In genomic region chr17:19723967-19724366, GRCh38 we compare ENCODE assay signal across 13 cellular contexts. TPM values are rescaled to one million over a fixed set of nuclear protein-coding genes. Genes with fewer than 3 reads are reported as not detected.
DNase-seq lines count a peak whose midpoint lies in the region; ATAC-seq and TF ChIP-seq lines count a peak whose summit lies in the region.
"Had no signal": no experiment of that assay in that cellular context is flagged by ENCODE, and none has a peak within 500 bp of the region (broad histone marks: within the 10 kb centered on the region; RNA-seq: fewer than 3 reads in every experiment).

No MANE protein-coding gene starts in this region.

- no TSS peak for BruUV-seq in IMR-90 (replicated peaks; lab: Mats Ljungman, UMichigan)

- H3K27ac Mint-ChIP-seq in CD14-positive monocyte = peak overlapping the region; percentile 85 to 94 (median 88)
- peak overlapping the region; percentile 87 for H3K27ac Mint-ChIP-seq in dendritic cell treated with granulocyte-macrophage colony-stimulating factor and Interleukin-4, amounts not matched to agents 40 ng/mL and 50 ng/mL, for 4 days
- no peak overlapping the region for H3K27ac Mint-ChIP-seq in osteocyte (ENCODE audit: unreplicated experiment)
- H3K27ac Mint-ChIP-seq: activated CD4-positive, alpha-beta T cell treated with anti-CD3 and anti-CD28 coated beads for 36 hours had no signal

- peaks cover 2% of the 10 kb centered on the region; the same call in 1 of the 2 replicates for H3K9me3 ChIP-seq in IMR-90 (ENCODE audit: control insufficient read depth, insufficient read depth, low read length)
- H3K9me3 ChIP-seq in gastroesophageal sphincter = no peaks in the 10 kb centered on the region

- no peak overlapping the region for H3K9ac ChIP-seq in IMR-90 (ENCODE audit: low read depth, low read length)

- H4K8ac ChIP-seq in IMR-90 (ENCODE audit: low read depth in 2 of 2, low read length in 2 of 2) = no peak overlapping the region

- TF ChIP-seq CTCF in CD14-positive monocyte (IDR thresholded peaks at IDR 0.05) (no peak), IMR-90 (conservative IDR thresholded peaks at IDR 0.05; ENCODE audit: low read depth, low read length) (no peak), osteocyte (IDR thresholded peaks at IDR 0.05) (no peak), gastroesophageal sphincter (IDR thresholded peaks at IDR 0.05) (no peak)

- H3K9me1 ChIP-seq in IMR-90 (ENCODE audit: insufficient read depth, low read length) = 0 out of 2 replicates have a peak, but pooled peaks cover 4% of the 10 kb centered on the region

- no peak for TF ChIP-seq RAD21 in IMR-90 (IDR thresholded peaks at IDR 0.05; ENCODE audit: low read length)

- H3K4me3 Mint-ChIP-seq in CD14-positive monocyte = peak overlapping the region in 1 of 2 donors; percentile 49
- H3K4me3 Mint-ChIP-seq in dendritic cell treated with granulocyte-macrophage colony-stimulating factor and Interleukin-4, amounts not matched to agents 40 ng/mL and 50 ng/mL, for 4 days = peak overlapping the region; percentile 23
- no peak overlapping the region for H3K4me3 Mint-ChIP-seq in osteocyte (ENCODE audit: unreplicated experiment)
- H3K4me3 Mint-ChIP-seq: activated CD4-positive, alpha-beta T cell treated with anti-CD3 and anti-CD28 coated beads for 36 hours had no signal

- H4K5ac ChIP-seq in IMR-90 (ENCODE audit: low read depth, low read length) = no peak overlapping the region

- no peak overlapping the region for H3K14ac ChIP-seq in IMR-90 (replicated peaks; ENCODE audit: low read depth, low read length)

- H3K23ac ChIP-seq in IMR-90 (ENCODE audit: low read depth, low read length) = no peak overlapping the region

- POLR2A ChIA-PET in IMR-90 (lab: Charles Lee; ENCODE audit: unreplicated experiment) = no interaction called here

- ATAC-seq in IMR-90 (ENCODE audit: low read depth) (no peak), GM21786 (IDR thresholded peaks at IDR 0.05; ENCODE audit: unreplicated experiment) (no peak), gastroesophageal sphincter (no peak)
- ATAC-seq: SK-N-SH treated with all-trans-retinoic acid at 6 μM for 48 hours had no signal

- no peak overlapping the region for H2BK5ac ChIP-seq in IMR-90 (ENCODE audit: low read depth, low read length, poor library complexity, severe bottlenecking)

- no peaks in the 10 kb centered on the region for H3K79me1 ChIP-seq in IMR-90 (ENCODE audit: low read depth in 1 of 2, low read length in 2 of 2)

- H3K4me1 ChIP-seq in IMR-90 (ENCODE audit: control insufficient read depth, insufficient read depth, low read length) = peaks cover 11% of the 10 kb centered on the region; the same call in 1 of the 2 replicates
- H3K4me1 ChIP-seq in gastroesophageal sphincter = peaks cover 4 to 51% (median 28%) of the 10 kb centered on the region in 3 donors

- peak overlapping the region; percentile 10 for H2AFZ ChIP-seq in IMR-90 (replicated peaks; ENCODE audit: low read length, poor library complexity)

- no peak for TF ChIP-seq EP300 in gastroesophageal sphincter (IDR thresholded peaks at IDR 0.05)

- H3K27me3 ChIP-seq in IMR-90 (ENCODE audit: control insufficient read depth, insufficient read depth, low read length) (peaks cover 15% of the 10 kb centered on the region; the same call in 1 of the 2 replicates), gastroesophageal sphincter (no peaks in the 10 kb centered on the region)

- H3K36me3 ChIP-seq in IMR-90 (ENCODE audit: control insufficient read depth, insufficient read depth, low read length) (no peaks in the 10 kb centered on the region), gastroesophageal sphincter (no peaks in the 10 kb centered on the region)

- no peak overlapping the region for H2BK120ac ChIP-seq in IMR-90 (ENCODE audit: low read depth, low read length)

- no peak overlapping the region for H3K4me2 ChIP-seq in IMR-90 (ENCODE audit: low read depth, low read length)

- intact Hi-C loops in CD14-positive monocyte (cut with micrococcal nuclease) = loop anchor here in 1 of 2 donors (10.0 kb wide), 1 partner anchor 79 kb away; the partner anchor contains the start of gene ALDH3A2
- intact Hi-C loops in IMR-90 (cut with micrococcal nuclease) = no loop called here
- intact Hi-C loops in dendritic cell treated with granulocyte-macrophage colony-stimulating factor and Interleukin-4, amounts not matched to agents 40 ng/mL and 50 ng/mL, for 4 days (cut with micrococcal nuclease) = no loop called here

- H3K27me3 Mint-ChIP-seq in CD14-positive monocyte (ENCODE audit: low read depth in 3 of 3) = peaks cover 0 to 5% (median 0%) of the 10 kb centered on the region in 3 donors
- H3K27me3 Mint-ChIP-seq in dendritic cell treated with granulocyte-macrophage colony-stimulating factor and Interleukin-4, amounts not matched to agents 40 ng/mL and 50 ng/mL, for 4 days = peaks cover 4% of the 10 kb centered on the region
- H3K27me3 Mint-ChIP-seq in osteocyte (ENCODE audit: unreplicated experiment) = no peaks in the 10 kb centered on the region
- H3K27me3 Mint-ChIP-seq: activated CD4-positive, alpha-beta T cell treated with anti-CD3 and anti-CD28 coated beads for 36 hours had no signal

- no peak overlapping the region for H2AK5ac ChIP-seq in IMR-90 (ENCODE audit: low read depth, low read length)

- peak; percentile 41 for DNase-seq in CD14-positive monocyte (ENCODE audit: low spot score)
- no peak for DNase-seq in IMR-90
- peak; percentile 83 for DNase-seq in osteocyte (ENCODE audit: extremely low spot score, unreplicated experiment)
- no peak for DNase-seq in NCI-H82 treated with DMSO at 0.1 percent for 48 hours (lab: John Stamatoyannopoulos, UW; ENCODE audit: unreplicated experiment)
- DNase-seq in DMS79 (lab: John Stamatoyannopoulos, UW) = no peak
- DNase-seq: NCI-H526 treated with DMSO at 0.1 percent for 48 hours had no signal

- H3K9me3 Mint-ChIP-seq in CD14-positive monocyte = peaks cover 0 to 1% (median 0%) of the 10 kb centered on the region in 7 donors
- no peaks in the 10 kb centered on the region for H3K9me3 Mint-ChIP-seq in dendritic cell treated with granulocyte-macrophage colony-stimulating factor and Interleukin-4, amounts not matched to agents 40 ng/mL and 50 ng/mL, for 4 days
- no peaks in the 10 kb centered on the region for H3K9me3 Mint-ChIP-seq in osteocyte (ENCODE audit: unreplicated experiment)

- CTCF ChIA-PET in IMR-90 (lab: Yijun Ruan, JAX) = no interaction called here

- H2AK9ac ChIP-seq in IMR-90 (replicated peaks; ENCODE audit: low read depth, low read length, poor library complexity) = no peak overlapping the region

- no peak overlapping the region for H3K18ac ChIP-seq in IMR-90 (ENCODE audit: low read depth, low read length)

- in situ Hi-C loops in IMR-90 (cut with MboI; ENCODE audit: low sequenced_read_pairs) = no loop called here

- H3K36me3 Mint-ChIP-seq in CD14-positive monocyte = peaks cover 0 to 6% of the 10 kb centered on the region in 2 donors
- H3K36me3 Mint-ChIP-seq in dendritic cell treated with granulocyte-macrophage colony-stimulating factor and Interleukin-4, amounts not matched to agents 40 ng/mL and 50 ng/mL, for 4 days (ENCODE audit: low read depth) = no peaks in the 10 kb centered on the region
- H3K36me3 Mint-ChIP-seq in osteocyte (ENCODE audit: unreplicated experiment) = no peaks in the 10 kb centered on the region

- TF ChIP-seq POLR2A in IMR-90 (IDR thresholded peaks at IDR 0.05; ENCODE audit: low read depth, low read length) (no peak), gastroesophageal sphincter (IDR thresholded peaks at IDR 0.05) (no peak)

- H3K4me3 ChIP-seq in IMR-90 (ENCODE audit: insufficient read depth, low read depth, low read length) = no peak overlapping the region
- H3K4me3 ChIP-seq in gastroesophageal sphincter = peak overlapping the region in 1 of 2 donors; percentile 45

- no peak overlapping the region for H3K56ac ChIP-seq in IMR-90 (ENCODE audit: extremely low read depth, insufficient read depth, low read length)

- H3K4me1 Mint-ChIP-seq in CD14-positive monocyte = peaks cover 42% of the 10 kb centered on the region
- H3K4me1 Mint-ChIP-seq in dendritic cell treated with granulocyte-macrophage colony-stimulating factor and Interleukin-4, amounts not matched to agents 40 ng/mL and 50 ng/mL, for 4 days (ENCODE audit: low read depth) = peaks cover 54% of the 10 kb centered on the region
- peaks cover 52% of the 10 kb centered on the region for H3K4me1 Mint-ChIP-seq in osteocyte (ENCODE audit: unreplicated experiment)

- no peak overlapping the region for H4K91ac ChIP-seq in IMR-90 (ENCODE audit: insufficient read depth, low read depth, low read length)

- dilution Hi-C loops in IMR-90 (cut with HindIII; ENCODE audit: low sequenced_read_pairs, unreplicated experiment) = no loop called here

- H3K27ac ChIP-seq in IMR-90 (ENCODE audit: insufficient read depth, low read length) (no peak overlapping the region), gastroesophageal sphincter (peak overlapping the region in 2 of 4 donors; percentile 60 to 74)

- no peaks in the 10 kb centered on the region for H4K20me1 ChIP-seq in IMR-90 (ENCODE audit: insufficient read depth, low read length)

- no CpG with 5 or more reads among the region's 1 CpG for WGBS in IMR-90 (ENCODE audit: extremely low coverage in 2 of 2, insufficient read length in 1 of 2), 2 experiments
- no CpG with 5 or more reads among the region's 1 CpG for WGBS in gastroesophageal sphincter (ENCODE audit: low coverage in 1 of 2), 2 donors

- no peak overlapping the region for H2BK20ac ChIP-seq in IMR-90 (ENCODE audit: low read depth, low read length)

- no peak overlapping the region for H2BK15ac ChIP-seq in IMR-90 (ENCODE audit: low read depth, low read length)

- no peak overlapping the region for H3K4ac ChIP-seq in IMR-90 (ENCODE audit: low read depth, low read length)

TF ChIP-seq in IMR-90, 13 proteins besides CTCF, POLR2A, EP300 and RAD21 (continues in another document):
- TF ChIP-seq MAZ (IDR thresholded peaks at IDR 0.05; ENCODE audit: borderline replicate concordance, low read depth, low read length) = no peak
- TF ChIP-seq SMC3 (IDR thresholded peaks at IDR 0.05; ENCODE audit: low read depth, low read length) = no peak
- TF ChIP-seq FOS (IDR thresholded peaks at IDR 0.05; ENCODE audit: low read depth, low read length) = no peak
- no peak for TF ChIP-seq RFX5 (IDR thresholded peaks at IDR 0.05; ENCODE audit: low read depth, low read length)
- TF ChIP-seq CEBPB (IDR thresholded peaks at IDR 0.05; ENCODE audit: low read depth, low read length) = no peak
- TF ChIP-seq NFE2L2 (IDR thresholded peaks at IDR 0.05; ENCODE audit: low read depth, low read length) = no peak

RNA-seq across cellular contexts. Expression of gene SLC47A2, which starts 7.6 kb away (rescaled TPM):
- polyA plus RNA-seq in CD14-positive monocyte = not detected
- not detected in 2 replicates for total RNA-seq in IMR-90 (2012; rRNA removed)
- polyA plus RNA-seq in IMR-90 (2012; rRNA removed) = not detected in 2 replicates
- not detected in 2 replicates for polyA plus RNA-seq in IMR-90 (2012; cell fraction: cytosol; rRNA removed)
- polyA plus RNA-seq in IMR-90 (2012; cell fraction: nucleus; rRNA removed; ENCODE audit: low replicate concordance) = not detected in 2 replicates
- 0.16 and 0.24 TPM in 2 replicates for total RNA-seq in osteocyte
- not detected for total RNA-seq in gastroesophageal sphincter
- total RNA-seq: activated CD4-positive, alpha-beta T cell treated with anti-CD3 and anti-CD28 coated beads for 36 hours had no signal
- polyA plus RNA-seq: neural cell had no signal

RNA-seq across cellular contexts. Expression of gene ALDH3A1, which starts 24.1 kb away (rescaled TPM):
- polyA plus RNA-seq in CD14-positive monocyte (not detected), IMR-90 (2012; rRNA removed) (not detected in 2 replicates)
- total RNA-seq in IMR-90 (2012; rRNA removed) (not detected in 2 replicates), osteocyte (0.52 and 1.6 TPM in 2 replicates), gastroesophageal sphincter (10 to 100 TPM in 1 of 4 donors, 1 to 10 TPM in 3; 1.6 to 18.8 (median 3.1) TPM)
- not detected in 2 replicates for polyA plus RNA-seq in IMR-90 (2012; cell fraction: cytosol; rRNA removed)
- not detected in 2 replicates for polyA plus RNA-seq in IMR-90 (2012; cell fraction: nucleus; rRNA removed; ENCODE audit: low replicate concordance)
- total RNA-seq: activated CD4-positive, alpha-beta T cell treated with anti-CD3 and anti-CD28 coated beads for 36 hours; cerebellum had no signal

Comparison
In these comparisons a context has a peak if more than half of its experiments do, and no peak if none do; other contexts are left out.
1. DNase-seq: peak in CD14-positive monocyte (single experiment) and osteocyte (single experiment); none in IMR-90 (single experiment), NCI-H82 treated with DMSO at 0.1 percent for 48 hours (single experiment) and DMS79 (single experiment).